Comparison of ENCODE assay signal across 2 cellular contexts in the genomic region with DNA sequence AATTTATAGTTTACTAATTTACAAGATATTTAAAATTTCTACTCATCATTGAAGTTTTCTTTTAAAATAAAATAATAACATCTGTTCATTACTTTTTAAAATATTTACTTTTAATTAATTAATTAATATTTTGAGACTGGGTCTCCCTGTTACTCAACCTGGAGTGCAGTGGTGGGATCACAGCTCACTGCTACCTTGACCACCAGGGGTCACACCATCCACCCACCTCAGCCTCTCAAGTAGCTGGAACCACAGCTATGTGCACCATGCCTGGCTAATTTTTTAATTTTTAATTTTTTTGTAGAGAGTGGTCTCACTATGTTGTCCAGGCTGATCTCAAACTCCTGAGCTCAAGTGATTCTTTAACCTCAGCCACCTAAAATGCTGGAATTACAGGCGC.
TF ChIP-seq lines count a peak whose summit lies in the region.

No MANE protein-coding gene starts in this region.

TF ChIP-seq in SK-N-SH, 30 proteins besides CTCF, POLR2A, EP300 and RAD21 (continued from another document):
- TF ChIP-seq, protein P1, sequence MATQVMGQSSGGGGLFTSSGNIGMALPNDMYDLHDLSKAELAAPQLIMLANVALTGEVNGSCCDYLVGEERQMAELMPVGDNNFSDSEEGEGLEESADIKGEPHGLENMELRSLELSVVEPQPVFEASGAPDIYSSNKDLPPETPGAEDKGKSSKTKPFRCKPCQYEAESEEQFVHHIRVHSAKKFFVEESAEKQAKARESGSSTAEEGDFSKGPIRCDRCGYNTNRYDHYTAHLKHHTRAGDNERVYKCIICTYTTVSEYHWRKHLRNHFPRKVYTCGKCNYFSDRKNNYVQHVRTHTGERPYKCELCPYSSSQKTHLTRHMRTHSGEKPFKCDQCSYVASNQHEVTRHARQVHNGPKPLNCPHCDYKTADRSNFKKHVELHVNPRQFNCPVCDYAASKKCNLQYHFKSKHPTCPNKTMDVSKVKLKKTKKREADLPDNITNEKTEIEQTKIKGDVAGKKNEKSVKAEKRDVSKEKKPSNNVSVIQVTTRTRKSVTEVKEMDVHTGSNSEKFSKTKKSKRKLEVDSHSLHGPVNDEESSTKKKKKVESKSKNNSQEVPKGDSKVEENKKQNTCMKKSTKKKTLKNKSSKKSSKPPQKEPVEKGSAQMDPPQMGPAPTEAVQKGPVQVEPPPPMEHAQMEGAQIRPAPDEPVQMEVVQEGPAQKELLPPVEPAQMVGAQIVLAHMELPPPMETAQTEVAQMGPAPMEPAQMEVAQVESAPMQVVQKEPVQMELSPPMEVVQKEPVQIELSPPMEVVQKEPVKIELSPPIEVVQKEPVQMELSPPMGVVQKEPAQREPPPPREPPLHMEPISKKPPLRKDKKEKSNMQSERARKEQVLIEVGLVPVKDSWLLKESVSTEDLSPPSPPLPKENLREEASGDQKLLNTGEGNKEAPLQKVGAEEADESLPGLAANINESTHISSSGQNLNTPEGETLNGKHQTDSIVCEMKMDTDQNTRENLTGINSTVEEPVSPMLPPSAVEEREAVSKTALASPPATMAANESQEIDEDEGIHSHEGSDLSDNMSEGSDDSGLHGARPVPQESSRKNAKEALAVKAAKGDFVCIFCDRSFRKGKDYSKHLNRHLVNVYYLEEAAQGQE (IDR thresholded peaks at IDR 0.05; ENCODE audit: low read depth, low read length): no peak
- TF ChIP-seq USF1 (IDR thresholded peaks at IDR 0.05; ENCODE audit: borderline replicate concordance, low read depth) (no peak), SMC3 (IDR thresholded peaks at IDR 0.05; ENCODE audit: low read depth, low read length) (no peak; the same call in 1 of the 2 replicates), NRF1 (IDR thresholded peaks at IDR 0.05; ENCODE audit: low read depth, low read length) (no peak), FOXJ3 (CRISPR knock-in tag; IDR thresholded peaks at IDR 0.05) (no peak), NFIC (IDR thresholded peaks at IDR 0.05; ENCODE audit: borderline replicate concordance) (no peak), ELF1 (IDR thresholded peaks at IDR 0.05) (no peak), TAF1 (IDR thresholded peaks at IDR 0.05; ENCODE audit: borderline replicate concordance, low read depth, low read length) (no peak), YY1 (IDR thresholded peaks at IDR 0.05; ENCODE audit: low read depth) (no peak)

TF ChIP-seq in SK-N-SH treated with all-trans-retinoic acid at 6 μM for 48 hours, 23 proteins besides CTCF, POLR2A, EP300 and RAD21 (continued from another document):
- TF ChIP-seq CREB5 (CRISPR knock-in tag; IDR thresholded peaks at IDR 0.05; ENCODE audit: low read depth) (no peak), ARNTL (CRISPR knock-in tag; IDR thresholded peaks at IDR 0.05; ENCODE audit: borderline replicate concordance, low read depth) (no peak), SNAI2 (CRISPR knock-in tag; IDR thresholded peaks at IDR 0.05) (no peak), ZNF8 (CRISPR knock-in tag; IDR thresholded peaks at IDR 0.05) (no peak), ZNF565 (CRISPR knock-in tag; conservative IDR thresholded peaks at IDR 0.05; ENCODE audit: low read depth) (no peak)
TF ChIP-seq in SK-N-SH treated with all-trans-retinoic acid at 6 μM for 48 hours: peak in this region for 0.
